5 cellular contexts compared by ENCODE assay signal in genomic region chr4:7704625-7705024, GRCh38.
"Had no signal": no experiment of that assay in that cellular context is flagged by ENCODE, and none has a peak within 500 bp of the region (broad histone marks: within the 10 kb centered on the region; RNA-seq: fewer than 3 reads in every experiment).

No MANE protein-coding gene starts in this region.

- H3K27ac ChIP-seq: GM23248 had no signal

- H3K4me1 Mint-ChIP-seq: IgD-negative memory B cell had no signal

- H3K4me3 Mint-ChIP-seq: HFFc6, IgD-negative memory B cell had no signal

- DNase-seq: GOT3, HFFc6 had no signal

- H3K27ac Mint-ChIP-seq: HFFc6, IgD-negative memory B cell had no signal

- H3K9ac ChIP-seq: GM23248 had no signal

- H3K9me3 ChIP-seq: HAP-1 had no signal

- H3K36me3 ChIP-seq: HAP-1 had no signal

- H2AFZ ChIP-seq: GM23248 had no signal

- H3K4me3 ChIP-seq: GM23248, HAP-1 had no signal

- H3K9me3 Mint-ChIP-seq: HFFc6, IgD-negative memory B cell had no signal

- H3K4me1 ChIP-seq: HAP-1 had no signal
